8 cellular contexts compared by ENCODE assay signal in the genomic region with DNA sequence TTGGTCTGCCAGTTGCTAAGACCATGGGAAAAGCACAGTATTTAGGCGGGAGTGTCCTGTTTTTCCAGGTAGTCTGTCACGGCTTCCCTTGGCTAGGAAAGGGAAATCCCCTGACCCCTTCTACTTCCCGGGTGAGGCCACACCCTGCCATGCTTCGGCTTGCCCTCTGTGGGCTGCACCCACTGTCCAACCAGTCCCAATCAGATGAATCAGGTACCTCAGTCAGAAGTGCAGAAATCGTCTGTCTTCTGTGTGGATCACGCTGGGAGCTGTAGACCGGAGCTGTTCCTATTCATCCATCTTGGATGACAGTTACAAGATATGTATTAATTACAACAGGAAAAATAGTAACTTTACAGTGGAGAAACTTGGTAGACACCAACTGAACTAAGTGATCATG.
"Had no signal": no experiment of that assay in that cellular context is flagged by ENCODE, and none has a peak within 500 bp of the region (broad histone marks: within the 10 kb centered on the region; RNA-seq: fewer than 3 reads in every experiment).

No MANE protein-coding gene starts in this region.

- ATAC-seq: GM23338, HCT116, HepG2 had no signal

- H3K4me3 ChIP-seq: GM23338, HAP-1 had no signal

- H3K9me3 ChIP-seq: HAP-1 had no signal

- DNase-seq: H7, HFFc6, KBM-7 had no signal

- H3K4me1 ChIP-seq: HAP-1 had no signal

- H3K36me3 ChIP-seq: HAP-1 had no signal

- FAIRE-seq: HepG2 had no signal

- H3K27ac ChIP-seq: HL-60 had no signal

- H3K4me2 ChIP-seq: GM23338 had no signal

- H2AFZ ChIP-seq: GM23338 had no signal
